8 cellular contexts compared by ENCODE assay signal in the genomic region with DNA sequence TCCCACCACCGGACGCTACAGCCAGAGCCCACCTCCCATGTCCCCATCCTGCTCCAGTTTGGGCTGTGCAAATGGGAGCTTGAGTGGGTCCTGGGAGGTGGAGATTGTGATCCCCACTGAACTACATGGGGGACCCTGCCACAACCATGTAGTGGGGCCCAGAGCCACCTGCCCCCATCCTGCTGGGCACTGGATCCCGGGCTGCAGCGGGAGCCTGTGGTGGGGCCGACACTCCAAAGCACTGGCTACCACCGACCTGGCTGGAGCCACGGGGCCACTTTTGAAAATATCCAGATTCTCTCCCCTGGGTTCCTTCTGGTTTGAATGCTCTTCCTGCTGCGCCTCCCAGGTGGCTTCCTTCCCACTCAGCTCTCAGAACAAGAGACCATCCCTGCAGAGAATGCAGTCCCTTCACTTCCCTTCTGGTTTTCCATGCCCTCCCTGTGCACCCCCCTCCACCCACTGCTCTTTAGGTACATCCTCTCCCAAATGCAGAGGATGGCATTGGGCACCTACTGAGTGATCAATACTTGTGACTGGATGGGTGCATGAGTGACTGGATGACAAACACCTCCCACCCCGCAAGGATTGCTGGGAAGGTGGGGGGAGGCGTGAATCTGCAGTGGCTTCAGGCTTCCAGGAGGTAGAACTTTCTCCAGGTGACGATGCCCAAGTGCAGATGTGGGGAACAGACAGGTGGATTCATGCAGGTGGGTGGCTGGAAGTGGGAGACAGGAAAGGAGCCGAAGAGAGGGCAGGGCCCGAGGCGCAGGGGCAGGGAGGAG. TPM values are rescaled to one million over a fixed set of nuclear protein-coding genes. Genes with fewer than 3 reads are reported as not detected.
DNase-seq lines count a peak whose midpoint lies in the region; TF ChIP-seq lines count a peak whose summit lies in the region.

No MANE protein-coding gene starts in this region.

- H2AFZ ChIP-seq in trophoblast cell (ENCODE audit: insufficient read depth, low read length, poor library complexity): no peak overlapping the region

- no peak for TF ChIP-seq POLR2A in transverse colon (IDR thresholded peaks at IDR 0.05)

- H3K4me3 Mint-ChIP-seq in endothelial cell (ENCODE audit: unreplicated experiment): peak overlapping the region; percentile 83

- H3K79me2 ChIP-seq in trophoblast cell (ENCODE audit: control insufficient read depth, insufficient read depth, low read length, poor library complexity): no peaks in the 10 kb centered on the region

- no peak overlapping the region for H4K8ac ChIP-seq in trophoblast cell (ENCODE audit: low read depth, low read length)

- H3K9me3 ChIP-seq in NT2/D1 (ENCODE audit: insufficient read depth, low read length): no peaks in the 10 kb centered on the region
- H3K9me3 ChIP-seq in trophoblast cell (ENCODE audit: insufficient read depth, low read depth, low read length): peaks cover 1% of the 10 kb centered on the region
- H3K9me3 ChIP-seq in transverse colon: no peaks in the 10 kb centered on the region

- peak overlapping the region; percentile 67 for H3K27ac Mint-ChIP-seq in endothelial cell (ENCODE audit: unreplicated experiment)

- WGBS in trophoblast cell (ENCODE audit: extremely low coverage, insufficient coverage, insufficient read length): no CpG with 5 or more reads among the region's 14 CpGs
- 78% methylated on average over 14 of the region's 14 CpGs; no CpG with 5 or more reads in 1 of the 2 donors for WGBS in transverse colon (ENCODE audit: low coverage in 1 of 2), 2 donors

- H3K36me3 Mint-ChIP-seq in endothelial cell (ENCODE audit: low read depth, unreplicated experiment): peaks cover 5% of the 10 kb centered on the region

- no peak overlapping the region for H4K12ac ChIP-seq in trophoblast cell (ENCODE audit: low read depth, low read length)

- peak overlapping the region; percentile 17 for H2AK5ac ChIP-seq in trophoblast cell (ENCODE audit: low read length)

- H3K4me1 Mint-ChIP-seq in endothelial cell (ENCODE audit: unreplicated experiment): peaks cover 19% of the 10 kb centered on the region

- H3K4me3 ChIP-seq in GM08714 (ENCODE audit: low read length) (peak overlapping the region; percentile 55; the same call in 1 of the 2 replicates), NT2/D1 (ENCODE audit: insufficient read length, low read depth) (peak overlapping the region; percentile 60), trophoblast cell (ENCODE audit: low read depth, low read length) (peak overlapping the region; percentile 74), transverse colon (peak overlapping the region in 2 of 4 donors; percentile 66 to 85)

- H3K9me3 Mint-ChIP-seq in endothelial cell (ENCODE audit: unreplicated experiment): no peaks in the 10 kb centered on the region

- no peak for TF ChIP-seq EP300 in transverse colon (IDR thresholded peaks at IDR 0.05; ENCODE audit: low read depth)

- H3K36me3 ChIP-seq in NT2/D1 (ENCODE audit: insufficient read depth, insufficient read length, low read length): no peaks in the 10 kb centered on the region
- H3K36me3 ChIP-seq in trophoblast cell (ENCODE audit: control insufficient read depth in 1 of 2, insufficient read depth in 2 of 2, low read length in 2 of 2): no peaks in the 10 kb centered on the region
- H3K36me3 ChIP-seq in transverse colon: no peaks in the 10 kb centered on the region

- DNase-seq in NT2/D1 (ENCODE audit: low read depth, low spot score) (no peak), endothelial cell (ENCODE audit: low spot score) (no peak), trophoblast cell (no peak), transverse colon (no peak), NCI-H526 (lab: John Stamatoyannopoulos, UW) (no peak), C1 segment of cervical spinal cord (lab: John Stamatoyannopoulos, UW) (no peak), posterior vena cava (ENCODE audit: low spot score) (no peak)

- H2BK12ac ChIP-seq in trophoblast cell (ENCODE audit: low read length): no peak overlapping the region

- no peak overlapping the region for H3K14ac ChIP-seq in trophoblast cell (ENCODE audit: low read length)

- H3K4me1 ChIP-seq in NT2/D1 (ENCODE audit: insufficient read depth, insufficient read length) (peaks cover 18% of the 10 kb centered on the region), trophoblast cell (ENCODE audit: control insufficient read depth in 1 of 2, insufficient read depth in 2 of 2, low read length in 2 of 2) (peaks cover 0 to 12% of the 10 kb centered on the region in 2 experiments), transverse colon (peaks cover 15 to 40% (median 25%) of the 10 kb centered on the region in 4 donors)

- H3K79me1 ChIP-seq in trophoblast cell (ENCODE audit: low read length): peaks cover 2% of the 10 kb centered on the region

- H3K4me2 ChIP-seq in trophoblast cell (ENCODE audit: low read length): peak overlapping the region; percentile 77

- no peak overlapping the region for H2BK5ac ChIP-seq in trophoblast cell (ENCODE audit: low read depth, low read length, poor library complexity)

- no peak overlapping the region for H4K91ac ChIP-seq in trophoblast cell (ENCODE audit: low read depth, low read length)

- intact Hi-C loops in transverse colon (cut with DNase I; ENCODE audit: low total_unique reads): loop anchor here (10.0 kb wide), 1 partner anchor 200 kb away; no protein-coding TSS in a partner anchor
- intact Hi-C loops in posterior vena cava (cut with DNase I): no loop called here

- in situ Hi-C loops in transverse colon (cut with MboI; ENCODE audit: low pct_ligation_motif_present in 1 of 4, low pct_unique_long_range_greater_than_20kb in 1 of 4, low sequenced_read_pairs in 3 of 4): no loop called here

- H3K27me3 Mint-ChIP-seq in endothelial cell (ENCODE audit: unreplicated experiment): peaks cover 15% of the 10 kb centered on the region

- H3K27me3 ChIP-seq in NT2/D1 (ENCODE audit: insufficient read depth, insufficient read length): peaks cover 3% of the 10 kb centered on the region
- no peaks in the 10 kb centered on the region for H3K27me3 ChIP-seq in trophoblast cell (ENCODE audit: insufficient read depth, low read length)
- H3K27me3 ChIP-seq in transverse colon: no peaks in the 10 kb centered on the region

- TF ChIP-seq CTCF in endothelial cell (IDR thresholded peaks at IDR 0.05; ENCODE audit: unreplicated experiment) (no peak), transverse colon (IDR thresholded peaks at IDR 0.05) (no peak)

- no peak overlapping the region for H2BK120ac ChIP-seq in trophoblast cell (ENCODE audit: insufficient read depth, low read length, poor library complexity)

- no peak overlapping the region for H3K4ac ChIP-seq in trophoblast cell (ENCODE audit: low read depth, low read length)

- no peak overlapping the region for H3K9ac ChIP-seq in NT2/D1 (ENCODE audit: insufficient read length, low read depth)
- no peak overlapping the region for H3K9ac ChIP-seq in trophoblast cell (ENCODE audit: low read length)

- no peak overlapping the region for H3K23ac ChIP-seq in trophoblast cell (ENCODE audit: low read length)

- no peak overlapping the region for H3K27ac ChIP-seq in trophoblast cell (ENCODE audit: low read depth, low read length)
- H3K27ac ChIP-seq in transverse colon: peak overlapping the region in 2 of 4 donors; percentile 89 to 91

- H3K18ac ChIP-seq in trophoblast cell (ENCODE audit: low read length): no peak overlapping the region

RNA-seq across cellular contexts. Expression of gene UNC93B1, which starts 0.8 kb away (rescaled TPM):
- total RNA-seq in endothelial cell (ENCODE audit: unreplicated experiment) (13.1 TPM), transverse colon (10 to 100 TPM; 32.2 to 67.7 (median 54.7) TPM), posterior vena cava (10 to 100 TPM; 15.9 to 28.5 TPM)
- polyA plus RNA-seq in trophoblast cell (2013): 6.6 and 7.0 TPM in 2 replicates

RNA-seq across cellular contexts. Expression of gene ALDH3B1, which starts 5.4 kb away (rescaled TPM):
- not detected for total RNA-seq in endothelial cell (ENCODE audit: unreplicated experiment)
- 0.42 TPM in 2 replicates for polyA plus RNA-seq in trophoblast cell (2013)
- total RNA-seq in transverse colon: 10 to 100 TPM; 12.1 to 14.9 (median 13.5) TPM
- total RNA-seq in posterior vena cava: 10 to 100 TPM; 11.2 to 15.0 TPM

RNA-seq across cellular contexts. Expression of gene NDUFS8, which starts 25.7 kb away (rescaled TPM):
- 144 TPM for total RNA-seq in endothelial cell (ENCODE audit: unreplicated experiment)
- 81.4 and 85.8 TPM in 2 replicates for polyA plus RNA-seq in trophoblast cell (2013)
- 100 to 1,000 TPM; 155 to 226 (median 188) TPM for total RNA-seq in transverse colon
- total RNA-seq in posterior vena cava: 100 to 1,000 TPM in 1 of 2 donors, 10 to 100 TPM in 1; 95.3 to 101 TPM

RNA-seq across cellular contexts. Expression of gene TCIRG1, which starts 34.1 kb away (rescaled TPM):
- 294 TPM for total RNA-seq in endothelial cell (ENCODE audit: unreplicated experiment)
- 43.6 and 47.2 TPM in 2 replicates for polyA plus RNA-seq in trophoblast cell (2013)
- 100 to 1,000 TPM; 260 to 697 (median 380) TPM for total RNA-seq in transverse colon
- total RNA-seq in posterior vena cava: 100 to 1,000 TPM in 1 of 2 donors, 10 to 100 TPM in 1; 80.8 to 105 TPM

Comparison
In these comparisons a context has a peak if more than half of its experiments do, and no peak if none do; other contexts are left out.
1. RNA of gene ALDH3B1, which starts 5.4 kb away (total RNA-seq): 11.2 to 15.0 TPM in posterior vena cava and 12.1 to 14.9 TPM in transverse colon; not detected in endothelial cell (single experiment); every median in the first group is over 10 times any median in the second.